ENCODE assay signal across 2 cellular contexts in the genomic region with DNA sequence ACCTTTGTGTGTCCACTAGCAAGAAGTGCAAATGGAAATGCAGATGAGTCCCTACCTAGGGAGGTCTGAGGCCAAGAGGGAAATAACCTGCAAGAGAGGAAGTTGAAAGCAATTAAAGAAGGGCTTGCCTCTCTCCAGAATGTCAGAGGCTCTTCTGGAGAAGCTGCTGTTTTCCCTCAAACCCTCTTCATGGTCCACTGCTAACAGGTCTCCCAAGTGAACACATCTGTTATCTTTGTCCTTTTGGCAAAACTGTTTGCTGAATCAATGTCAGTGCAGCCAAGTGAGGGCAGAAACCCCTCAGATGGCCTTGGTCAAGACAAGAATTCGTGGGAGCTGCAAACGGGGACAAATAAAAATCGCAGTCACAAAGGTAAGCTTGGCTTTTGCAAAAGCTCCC.
TF ChIP-seq lines count a peak whose summit lies in the region.

No MANE protein-coding gene starts in this region.

TF ChIP-seq in GM23338, 12 proteins besides CTCF, POLR2A, EP300 and RAD21 (continued from another document):
- no peak for TF ChIP-seq STAT1 (IDR thresholded peaks at IDR 0.05; ENCODE audit: unreplicated experiment)
- TF ChIP-seq, protein P1, sequence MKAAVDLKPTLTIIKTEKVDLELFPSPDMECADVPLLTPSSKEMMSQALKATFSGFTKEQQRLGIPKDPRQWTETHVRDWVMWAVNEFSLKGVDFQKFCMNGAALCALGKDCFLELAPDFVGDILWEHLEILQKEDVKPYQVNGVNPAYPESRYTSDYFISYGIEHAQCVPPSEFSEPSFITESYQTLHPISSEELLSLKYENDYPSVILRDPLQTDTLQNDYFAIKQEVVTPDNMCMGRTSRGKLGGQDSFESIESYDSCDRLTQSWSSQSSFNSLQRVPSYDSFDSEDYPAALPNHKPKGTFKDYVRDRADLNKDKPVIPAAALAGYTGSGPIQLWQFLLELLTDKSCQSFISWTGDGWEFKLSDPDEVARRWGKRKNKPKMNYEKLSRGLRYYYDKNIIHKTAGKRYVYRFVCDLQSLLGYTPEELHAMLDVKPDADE (IDR thresholded peaks at IDR 0.05) = no peak
- no peak for TF ChIP-seq NANOG (IDR thresholded peaks at IDR 0.05; ENCODE audit: borderline replicate concordance)
- TF ChIP-seq JUNB (IDR thresholded peaks at IDR 0.05; ENCODE audit: unreplicated experiment) = no peak
- TF ChIP-seq, protein P2, sequence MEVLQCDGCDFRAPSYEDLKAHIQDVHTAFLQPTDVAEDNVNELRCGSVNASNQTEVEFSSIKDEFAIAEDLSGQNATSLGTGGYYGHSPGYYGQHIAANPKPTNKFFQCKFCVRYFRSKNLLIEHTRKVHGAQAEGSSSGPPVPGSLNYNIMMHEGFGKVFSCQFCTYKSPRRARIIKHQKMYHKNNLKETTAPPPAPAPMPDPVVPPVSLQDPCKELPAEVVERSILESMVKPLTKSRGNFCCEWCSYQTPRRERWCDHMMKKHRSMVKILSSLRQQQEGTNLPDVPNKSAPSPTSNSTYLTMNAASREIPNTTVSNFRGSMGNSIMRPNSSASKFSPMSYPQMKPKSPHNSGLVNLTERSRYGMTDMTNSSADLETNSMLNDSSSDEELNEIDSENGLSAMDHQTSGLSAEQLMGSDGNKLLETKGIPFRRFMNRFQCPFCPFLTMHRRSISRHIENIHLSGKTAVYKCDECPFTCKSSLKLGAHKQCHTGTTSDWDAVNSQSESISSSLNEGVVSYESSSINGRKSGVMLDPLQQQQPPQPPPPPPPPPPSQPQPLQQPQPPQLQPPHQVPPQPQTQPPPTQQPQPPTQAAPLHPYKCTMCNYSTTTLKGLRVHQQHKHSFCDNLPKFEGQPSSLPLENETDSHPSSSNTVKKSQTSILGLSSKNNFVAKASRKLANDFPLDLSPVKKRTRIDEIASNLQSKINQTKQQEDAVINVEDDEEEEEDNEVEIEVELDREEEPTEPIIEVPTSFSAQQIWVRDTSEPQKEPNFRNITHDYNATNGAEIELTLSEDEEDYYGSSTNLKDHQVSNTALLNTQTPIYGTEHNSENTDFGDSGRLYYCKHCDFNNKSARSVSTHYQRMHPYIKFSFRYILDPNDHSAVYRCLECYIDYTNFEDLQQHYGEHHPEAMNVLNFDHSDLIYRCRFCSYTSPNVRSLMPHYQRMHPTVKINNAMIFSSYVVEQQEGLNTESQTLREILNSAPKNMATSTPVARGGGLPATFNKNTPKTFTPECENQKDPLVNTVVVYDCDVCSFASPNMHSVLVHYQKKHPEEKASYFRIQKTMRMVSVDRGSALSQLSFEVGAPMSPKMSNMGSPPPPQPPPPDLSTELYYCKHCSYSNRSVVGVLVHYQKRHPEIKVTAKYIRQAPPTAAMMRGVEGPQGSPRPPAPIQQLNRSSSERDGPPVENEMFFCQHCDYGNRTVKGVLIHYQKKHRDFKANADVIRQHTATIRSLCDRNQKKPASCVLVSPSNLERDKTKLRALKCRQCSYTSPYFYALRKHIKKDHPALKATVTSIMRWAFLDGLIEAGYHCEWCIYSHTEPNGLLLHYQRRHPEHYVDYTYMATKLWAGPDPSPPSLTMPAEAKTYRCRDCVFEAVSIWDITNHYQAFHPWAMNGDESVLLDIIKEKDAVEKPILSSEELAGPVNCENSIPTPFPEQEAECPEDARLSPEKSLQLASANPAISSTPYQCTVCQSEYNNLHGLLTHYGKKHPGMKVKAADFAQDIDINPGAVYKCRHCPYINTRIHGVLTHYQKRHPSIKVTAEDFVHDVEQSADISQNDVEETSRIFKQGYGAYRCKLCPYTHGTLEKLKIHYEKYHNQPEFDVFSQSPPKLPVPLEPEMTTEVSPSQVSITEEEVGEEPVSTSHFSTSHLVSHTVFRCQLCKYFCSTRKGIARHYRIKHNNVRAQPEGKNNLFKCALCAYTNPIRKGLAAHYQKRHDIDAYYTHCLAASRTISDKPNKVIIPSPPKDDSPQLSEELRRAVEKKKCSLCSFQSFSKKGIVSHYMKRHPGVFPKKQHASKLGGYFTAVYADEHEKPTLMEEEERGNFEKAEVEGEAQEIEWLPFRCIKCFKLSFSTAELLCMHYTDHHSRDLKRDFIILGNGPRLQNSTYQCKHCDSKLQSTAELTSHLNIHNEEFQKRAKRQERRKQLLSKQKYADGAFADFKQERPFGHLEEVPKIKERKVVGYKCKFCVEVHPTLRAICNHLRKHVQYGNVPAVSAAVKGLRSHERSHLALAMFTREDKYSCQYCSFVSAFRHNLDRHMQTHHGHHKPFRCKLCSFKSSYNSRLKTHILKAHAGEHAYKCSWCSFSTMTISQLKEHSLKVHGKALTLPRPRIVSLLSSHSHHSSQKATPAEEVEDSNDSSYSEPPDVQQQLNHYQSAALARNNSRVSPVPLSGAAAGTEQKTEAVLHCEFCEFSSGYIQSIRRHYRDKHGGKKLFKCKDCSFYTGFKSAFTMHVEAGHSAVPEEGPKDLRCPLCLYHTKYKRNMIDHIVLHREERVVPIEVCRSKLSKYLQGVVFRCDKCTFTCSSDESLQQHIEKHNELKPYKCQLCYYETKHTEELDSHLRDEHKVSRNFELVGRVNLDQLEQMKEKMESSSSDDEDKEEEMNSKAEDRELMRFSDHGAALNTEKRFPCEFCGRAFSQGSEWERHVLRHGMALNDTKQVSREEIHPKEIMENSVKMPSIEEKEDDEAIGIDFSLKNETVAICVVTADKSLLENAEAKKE (CRISPR knock-in tag; IDR thresholded peaks at IDR 0.05) = no peak
- TF ChIP-seq, protein P3, sequence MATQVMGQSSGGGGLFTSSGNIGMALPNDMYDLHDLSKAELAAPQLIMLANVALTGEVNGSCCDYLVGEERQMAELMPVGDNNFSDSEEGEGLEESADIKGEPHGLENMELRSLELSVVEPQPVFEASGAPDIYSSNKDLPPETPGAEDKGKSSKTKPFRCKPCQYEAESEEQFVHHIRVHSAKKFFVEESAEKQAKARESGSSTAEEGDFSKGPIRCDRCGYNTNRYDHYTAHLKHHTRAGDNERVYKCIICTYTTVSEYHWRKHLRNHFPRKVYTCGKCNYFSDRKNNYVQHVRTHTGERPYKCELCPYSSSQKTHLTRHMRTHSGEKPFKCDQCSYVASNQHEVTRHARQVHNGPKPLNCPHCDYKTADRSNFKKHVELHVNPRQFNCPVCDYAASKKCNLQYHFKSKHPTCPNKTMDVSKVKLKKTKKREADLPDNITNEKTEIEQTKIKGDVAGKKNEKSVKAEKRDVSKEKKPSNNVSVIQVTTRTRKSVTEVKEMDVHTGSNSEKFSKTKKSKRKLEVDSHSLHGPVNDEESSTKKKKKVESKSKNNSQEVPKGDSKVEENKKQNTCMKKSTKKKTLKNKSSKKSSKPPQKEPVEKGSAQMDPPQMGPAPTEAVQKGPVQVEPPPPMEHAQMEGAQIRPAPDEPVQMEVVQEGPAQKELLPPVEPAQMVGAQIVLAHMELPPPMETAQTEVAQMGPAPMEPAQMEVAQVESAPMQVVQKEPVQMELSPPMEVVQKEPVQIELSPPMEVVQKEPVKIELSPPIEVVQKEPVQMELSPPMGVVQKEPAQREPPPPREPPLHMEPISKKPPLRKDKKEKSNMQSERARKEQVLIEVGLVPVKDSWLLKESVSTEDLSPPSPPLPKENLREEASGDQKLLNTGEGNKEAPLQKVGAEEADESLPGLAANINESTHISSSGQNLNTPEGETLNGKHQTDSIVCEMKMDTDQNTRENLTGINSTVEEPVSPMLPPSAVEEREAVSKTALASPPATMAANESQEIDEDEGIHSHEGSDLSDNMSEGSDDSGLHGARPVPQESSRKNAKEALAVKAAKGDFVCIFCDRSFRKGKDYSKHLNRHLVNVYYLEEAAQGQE (IDR thresholded peaks at IDR 0.05; ENCODE audit: unreplicated experiment) = no peak
- no peak for TF ChIP-seq EZH2phosphoT487 (IDR thresholded peaks at IDR 0.05; ENCODE audit: unreplicated experiment)
- TF ChIP-seq ZNF331 (CRISPR knock-in tag; IDR thresholded peaks at IDR 0.05; ENCODE audit: low read depth) = no peak
- no peak for TF ChIP-seq POLR2AphosphoS5 (IDR thresholded peaks at IDR 0.05; ENCODE audit: low read depth)
- TF ChIP-seq ZNF114 (CRISPR knock-in tag; IDR thresholded peaks at IDR 0.05) = no peak

TF ChIP-seq in H1, 55 proteins besides CTCF, POLR2A, EP300 and RAD21 (continued from another document):
- no peak for TF ChIP-seq TBP (IDR thresholded peaks at IDR 0.05; ENCODE audit: low read depth, low read length)
- TF ChIP-seq JUND (IDR thresholded peaks at IDR 0.05; ENCODE audit: low read length) = no peak
